1 cellular context compared by ENCODE assay signal in genomic region chr6:107578642-107579332, GRCh38.
TF ChIP-seq lines count a peak whose summit lies in the region.

No MANE protein-coding gene starts in this region.

TF ChIP-seq in WTC11, 78 proteins besides CTCF, POLR2A, EP300 and RAD21 (continued from another document):
- TF ChIP-seq, protein P1, sequence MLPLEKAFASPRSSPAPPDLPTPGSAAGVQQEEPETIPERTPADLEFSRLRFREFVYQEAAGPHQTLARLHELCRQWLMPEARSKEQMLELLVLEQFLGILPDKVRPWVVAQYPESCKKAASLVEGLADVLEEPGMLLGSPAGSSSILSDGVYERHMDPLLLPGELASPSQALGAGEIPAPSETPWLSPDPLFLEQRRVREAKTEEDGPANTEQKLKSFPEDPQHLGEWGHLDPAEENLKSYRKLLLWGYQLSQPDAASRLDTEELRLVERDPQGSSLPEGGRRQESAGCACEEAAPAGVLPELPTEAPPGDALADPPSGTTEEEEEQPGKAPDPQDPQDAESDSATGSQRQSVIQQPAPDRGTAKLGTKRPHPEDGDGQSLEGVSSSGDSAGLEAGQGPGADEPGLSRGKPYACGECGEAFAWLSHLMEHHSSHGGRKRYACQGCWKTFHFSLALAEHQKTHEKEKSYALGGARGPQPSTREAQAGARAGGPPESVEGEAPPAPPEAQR (CRISPR knock-in tag; IDR thresholded peaks at IDR 0.05): no peak
- TF ChIP-seq ZNF396 (CRISPR knock-in tag; IDR thresholded peaks at IDR 0.05; ENCODE audit: borderline replicate concordance) (no peak), ZNF219 (CRISPR knock-in tag; IDR thresholded peaks at IDR 0.05; ENCODE audit: borderline replicate concordance) (no peak), HMGA2 (CRISPR knock-in tag; IDR thresholded peaks at IDR 0.05) (no peak), ZNF416 (CRISPR knock-in tag; IDR thresholded peaks at IDR 0.05) (no peak), JUN (CRISPR knock-in tag; IDR thresholded peaks at IDR 0.05) (no peak), FOXK1 (CRISPR knock-in tag; IDR thresholded peaks at IDR 0.05) (0 out of 2 replicates have a peak, but pooled peaks have one; percentile 37), TCF7 (CRISPR knock-in tag; IDR thresholded peaks at IDR 0.05; ENCODE audit: low read depth) (no peak)
- TF ChIP-seq, protein P2, sequence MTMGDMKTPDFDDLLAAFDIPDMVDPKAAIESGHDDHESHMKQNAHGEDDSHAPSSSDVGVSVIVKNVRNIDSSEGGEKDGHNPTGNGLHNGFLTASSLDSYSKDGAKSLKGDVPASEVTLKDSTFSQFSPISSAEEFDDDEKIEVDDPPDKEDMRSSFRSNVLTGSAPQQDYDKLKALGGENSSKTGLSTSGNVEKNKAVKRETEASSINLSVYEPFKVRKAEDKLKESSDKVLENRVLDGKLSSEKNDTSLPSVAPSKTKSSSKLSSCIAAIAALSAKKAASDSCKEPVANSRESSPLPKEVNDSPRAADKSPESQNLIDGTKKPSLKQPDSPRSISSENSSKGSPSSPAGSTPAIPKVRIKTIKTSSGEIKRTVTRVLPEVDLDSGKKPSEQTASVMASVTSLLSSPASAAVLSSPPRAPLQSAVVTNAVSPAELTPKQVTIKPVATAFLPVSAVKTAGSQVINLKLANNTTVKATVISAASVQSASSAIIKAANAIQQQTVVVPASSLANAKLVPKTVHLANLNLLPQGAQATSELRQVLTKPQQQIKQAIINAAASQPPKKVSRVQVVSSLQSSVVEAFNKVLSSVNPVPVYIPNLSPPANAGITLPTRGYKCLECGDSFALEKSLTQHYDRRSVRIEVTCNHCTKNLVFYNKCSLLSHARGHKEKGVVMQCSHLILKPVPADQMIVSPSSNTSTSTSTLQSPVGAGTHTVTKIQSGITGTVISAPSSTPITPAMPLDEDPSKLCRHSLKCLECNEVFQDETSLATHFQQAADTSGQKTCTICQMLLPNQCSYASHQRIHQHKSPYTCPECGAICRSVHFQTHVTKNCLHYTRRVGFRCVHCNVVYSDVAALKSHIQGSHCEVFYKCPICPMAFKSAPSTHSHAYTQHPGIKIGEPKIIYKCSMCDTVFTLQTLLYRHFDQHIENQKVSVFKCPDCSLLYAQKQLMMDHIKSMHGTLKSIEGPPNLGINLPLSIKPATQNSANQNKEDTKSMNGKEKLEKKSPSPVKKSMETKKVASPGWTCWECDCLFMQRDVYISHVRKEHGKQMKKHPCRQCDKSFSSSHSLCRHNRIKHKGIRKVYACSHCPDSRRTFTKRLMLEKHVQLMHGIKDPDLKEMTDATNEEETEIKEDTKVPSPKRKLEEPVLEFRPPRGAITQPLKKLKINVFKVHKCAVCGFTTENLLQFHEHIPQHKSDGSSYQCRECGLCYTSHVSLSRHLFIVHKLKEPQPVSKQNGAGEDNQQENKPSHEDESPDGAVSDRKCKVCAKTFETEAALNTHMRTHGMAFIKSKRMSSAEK (CRISPR knock-in tag; IDR thresholded peaks at IDR 0.05; ENCODE audit: borderline replicate concordance): no peak
- TF ChIP-seq, protein P3, sequence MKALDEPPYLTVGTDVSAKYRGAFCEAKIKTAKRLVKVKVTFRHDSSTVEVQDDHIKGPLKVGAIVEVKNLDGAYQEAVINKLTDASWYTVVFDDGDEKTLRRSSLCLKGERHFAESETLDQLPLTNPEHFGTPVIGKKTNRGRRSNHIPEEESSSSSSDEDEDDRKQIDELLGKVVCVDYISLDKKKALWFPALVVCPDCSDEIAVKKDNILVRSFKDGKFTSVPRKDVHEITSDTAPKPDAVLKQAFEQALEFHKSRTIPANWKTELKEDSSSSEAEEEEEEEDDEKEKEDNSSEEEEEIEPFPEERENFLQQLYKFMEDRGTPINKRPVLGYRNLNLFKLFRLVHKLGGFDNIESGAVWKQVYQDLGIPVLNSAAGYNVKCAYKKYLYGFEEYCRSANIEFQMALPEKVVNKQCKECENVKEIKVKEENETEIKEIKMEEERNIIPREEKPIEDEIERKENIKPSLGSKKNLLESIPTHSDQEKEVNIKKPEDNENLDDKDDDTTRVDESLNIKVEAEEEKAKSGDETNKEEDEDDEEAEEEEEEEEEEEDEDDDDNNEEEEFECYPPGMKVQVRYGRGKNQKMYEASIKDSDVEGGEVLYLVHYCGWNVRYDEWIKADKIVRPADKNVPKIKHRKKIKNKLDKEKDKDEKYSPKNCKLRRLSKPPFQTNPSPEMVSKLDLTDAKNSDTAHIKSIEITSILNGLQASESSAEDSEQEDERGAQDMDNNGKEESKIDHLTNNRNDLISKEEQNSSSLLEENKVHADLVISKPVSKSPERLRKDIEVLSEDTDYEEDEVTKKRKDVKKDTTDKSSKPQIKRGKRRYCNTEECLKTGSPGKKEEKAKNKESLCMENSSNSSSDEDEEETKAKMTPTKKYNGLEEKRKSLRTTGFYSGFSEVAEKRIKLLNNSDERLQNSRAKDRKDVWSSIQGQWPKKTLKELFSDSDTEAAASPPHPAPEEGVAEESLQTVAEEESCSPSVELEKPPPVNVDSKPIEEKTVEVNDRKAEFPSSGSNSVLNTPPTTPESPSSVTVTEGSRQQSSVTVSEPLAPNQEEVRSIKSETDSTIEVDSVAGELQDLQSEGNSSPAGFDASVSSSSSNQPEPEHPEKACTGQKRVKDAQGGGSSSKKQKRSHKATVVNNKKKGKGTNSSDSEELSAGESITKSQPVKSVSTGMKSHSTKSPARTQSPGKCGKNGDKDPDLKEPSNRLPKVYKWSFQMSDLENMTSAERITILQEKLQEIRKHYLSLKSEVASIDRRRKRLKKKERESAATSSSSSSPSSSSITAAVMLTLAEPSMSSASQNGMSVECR (CRISPR knock-in tag; IDR thresholded peaks at IDR 0.05; ENCODE audit: borderline replicate concordance): no peak
- TF ChIP-seq, protein P4, sequence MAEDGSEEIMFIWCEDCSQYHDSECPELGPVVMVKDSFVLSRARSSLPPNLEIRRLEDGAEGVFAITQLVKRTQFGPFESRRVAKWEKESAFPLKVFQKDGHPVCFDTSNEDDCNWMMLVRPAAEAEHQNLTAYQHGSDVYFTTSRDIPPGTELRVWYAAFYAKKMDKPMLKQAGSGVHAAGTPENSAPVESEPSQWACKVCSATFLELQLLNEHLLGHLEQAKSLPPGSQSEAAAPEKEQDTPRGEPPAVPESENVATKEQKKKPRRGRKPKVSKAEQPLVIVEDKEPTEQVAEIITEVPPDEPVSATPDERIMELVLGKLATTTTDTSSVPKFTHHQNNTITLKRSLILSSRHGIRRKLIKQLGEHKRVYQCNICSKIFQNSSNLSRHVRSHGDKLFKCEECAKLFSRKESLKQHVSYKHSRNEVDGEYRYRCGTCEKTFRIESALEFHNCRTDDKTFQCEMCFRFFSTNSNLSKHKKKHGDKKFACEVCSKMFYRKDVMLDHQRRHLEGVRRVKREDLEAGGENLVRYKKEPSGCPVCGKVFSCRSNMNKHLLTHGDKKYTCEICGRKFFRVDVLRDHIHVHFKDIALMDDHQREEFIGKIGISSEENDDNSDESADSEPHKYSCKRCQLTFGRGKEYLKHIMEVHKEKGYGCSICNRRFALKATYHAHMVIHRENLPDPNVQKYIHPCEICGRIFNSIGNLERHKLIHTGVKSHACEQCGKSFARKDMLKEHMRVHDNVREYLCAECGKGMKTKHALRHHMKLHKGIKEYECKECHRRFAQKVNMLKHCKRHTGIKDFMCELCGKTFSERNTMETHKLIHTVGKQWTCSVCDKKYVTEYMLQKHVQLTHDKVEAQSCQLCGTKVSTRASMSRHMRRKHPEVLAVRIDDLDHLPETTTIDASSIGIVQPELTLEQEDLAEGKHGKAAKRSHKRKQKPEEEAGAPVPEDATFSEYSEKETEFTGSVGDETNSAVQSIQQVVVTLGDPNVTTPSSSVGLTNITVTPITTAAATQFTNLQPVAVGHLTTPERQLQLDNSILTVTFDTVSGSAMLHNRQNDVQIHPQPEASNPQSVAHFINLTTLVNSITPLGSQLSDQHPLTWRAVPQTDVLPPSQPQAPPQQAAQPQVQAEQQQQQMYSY (CRISPR knock-in tag; IDR thresholded peaks at IDR 0.05): no peak
- TF ChIP-seq, protein P5, sequence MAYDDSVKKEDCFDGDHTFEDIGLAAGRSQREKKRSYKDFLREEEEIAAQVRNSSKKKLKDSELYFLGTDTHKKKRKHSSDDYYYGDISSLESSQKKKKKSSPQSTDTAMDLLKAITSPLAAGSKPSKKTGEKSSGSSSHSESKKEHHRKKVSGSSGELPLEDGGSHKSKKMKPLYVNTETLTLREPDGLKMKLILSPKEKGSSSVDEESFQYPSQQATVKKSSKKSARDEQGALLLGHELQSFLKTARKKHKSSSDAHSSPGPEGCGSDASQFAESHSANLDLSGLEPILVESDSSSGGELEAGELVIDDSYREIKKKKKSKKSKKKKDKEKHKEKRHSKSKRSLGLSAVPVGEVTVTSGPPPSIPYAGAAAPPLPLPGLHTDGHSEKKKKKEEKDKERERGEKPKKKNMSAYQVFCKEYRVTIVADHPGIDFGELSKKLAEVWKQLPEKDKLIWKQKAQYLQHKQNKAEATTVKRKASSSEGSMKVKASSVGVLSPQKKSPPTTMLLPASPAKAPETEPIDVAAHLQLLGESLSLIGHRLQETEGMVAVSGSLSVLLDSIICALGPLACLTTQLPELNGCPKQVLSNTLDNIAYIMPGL (CRISPR knock-in tag; IDR thresholded peaks at IDR 0.05): no peak
